In genomic region chr10:86203162-86203905, GRCh38 we compare ENCODE assay signal across 10 cellular contexts.
DNase-seq lines count a peak whose midpoint lies in the region; ATAC-seq and TF ChIP-seq lines count a peak whose summit lies in the region.
"Had no signal": no experiment of that assay in that cellular context is flagged by ENCODE, and none has a peak within 500 bp of the region (broad histone marks: within the 10 kb centered on the region; RNA-seq: fewer than 3 reads in every experiment).

No MANE protein-coding gene starts in this region.

- no peak for TF ChIP-seq EP300 in Ishikawa (IDR thresholded peaks at IDR 0.05; ENCODE audit: borderline replicate concordance)

- TF ChIP-seq RAD21 in Ishikawa (IDR thresholded peaks at IDR 0.05; ENCODE audit: low read depth), result peak; percentile 3; the same call in 1 of the 2 replicates

- ATAC-seq in HG03354 (IDR thresholded peaks at IDR 0.05; ENCODE audit: poor library complexity, severe bottlenecking, unreplicated experiment) (no peak), HG02571 (IDR thresholded peaks at IDR 0.05; ENCODE audit: unreplicated experiment) (no peak)

- no peak overlapping the region for H3K4me3 ChIP-seq in adipocyte (ENCODE audit: low read length)
- H3K4me3 ChIP-seq: SJSA1 had no signal

- H3K9ac ChIP-seq in adipocyte (ENCODE audit: low read length), result no peak overlapping the region

- no peaks in the 10 kb centered on the region for H3K27me3 ChIP-seq in adipocyte (replicated peaks; ENCODE audit: control insufficient read depth, insufficient read depth, low read length)
- H3K27me3 ChIP-seq: SJSA1 had no signal

- H3K9me3 ChIP-seq in adipocyte (ENCODE audit: control insufficient read depth, low read length), result peaks cover 6% of the 10 kb centered on the region
- H3K9me3 ChIP-seq: SJSA1 had no signal

- H3K4me1 ChIP-seq in adipocyte (ENCODE audit: control insufficient read depth, insufficient read depth, low read length), result no peaks in the 10 kb centered on the region
- H3K4me1 ChIP-seq: SJSA1 had no signal

- DNase-seq in GM03348 (ENCODE audit: low spot score), result peak; percentile 56
- peak; percentile 24 for DNase-seq in adipocyte (ENCODE audit: low read depth)
- peak; percentile 2 for DNase-seq in myocyte (ENCODE audit: low read depth)
- no peak for DNase-seq in NCI-H2029 treated with DMSO at 0.1 percent for 48 hours (lab: John Stamatoyannopoulos, UW)
- DNase-seq: foreskin melanocyte, NCI-H1092 treated with DMSO at 0.1 percent for 48 hours had no signal

- H3K36me3 ChIP-seq in adipocyte (ENCODE audit: control insufficient read depth, insufficient read depth, low read length, severe bottlenecking), result no peaks in the 10 kb centered on the region
- H3K36me3 ChIP-seq: SJSA1 had no signal

TF ChIP-seq in Ishikawa, 13 proteins besides CTCF, POLR2A, EP300 and RAD21:
- TF ChIP-seq YY1 (IDR thresholded peaks at IDR 0.05; ENCODE audit: low read depth), result no peak
- no peak for TF ChIP-seq FOXM1 (IDR thresholded peaks at IDR 0.05; ENCODE audit: borderline replicate concordance, low read depth)
- no peak for TF ChIP-seq ZBTB7A (IDR thresholded peaks at IDR 0.05; ENCODE audit: low read depth)
- TF ChIP-seq EGR1 (IDR thresholded peaks at IDR 0.05), result no peak
- peak; percentile 97 for TF ChIP-seq REST (IDR thresholded peaks at IDR 0.05; ENCODE audit: low read depth)
- TF ChIP-seq CEBPB (IDR thresholded peaks at IDR 0.05), result no peak
- TF ChIP-seq CREB1 (IDR thresholded peaks at IDR 0.05; ENCODE audit: low read depth), result no peak
- no peak for TF ChIP-seq TEAD4 (IDR thresholded peaks at IDR 0.05)
